In the genomic region with DNA sequence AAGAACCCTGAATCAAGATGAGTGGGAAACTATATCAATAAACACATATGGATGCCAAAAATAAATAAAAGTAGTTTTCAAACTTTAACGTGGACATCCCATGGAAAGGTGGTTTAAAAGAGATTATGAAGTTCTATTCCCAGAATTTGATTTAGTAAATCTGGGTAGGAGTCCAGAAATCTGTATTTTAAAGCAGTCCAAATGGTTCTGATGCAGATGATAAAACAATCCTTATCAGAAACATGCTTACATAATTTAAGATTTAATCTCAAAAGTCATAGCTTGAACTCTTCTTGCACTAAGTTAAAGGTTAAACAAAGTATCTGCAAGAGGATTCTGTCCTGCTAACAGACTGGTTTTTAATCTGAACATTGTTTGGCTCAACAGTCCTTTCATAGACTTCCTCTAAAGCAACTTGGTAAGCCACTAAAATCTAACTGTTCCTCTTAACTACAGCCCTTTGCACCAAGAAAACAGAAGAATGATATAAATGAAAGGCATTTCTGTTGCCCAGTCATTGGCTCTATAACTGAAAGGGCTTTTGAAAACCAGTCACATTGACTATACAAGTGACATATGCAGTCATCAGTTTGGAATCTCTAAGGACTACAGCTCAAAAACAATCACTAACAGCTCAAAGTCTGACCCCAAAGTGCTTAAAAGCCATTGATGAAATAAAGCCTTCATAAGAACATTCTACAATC, we compare ENCODE assay signal across 10 cellular contexts. TPM values are rescaled to one million over a fixed set of nuclear protein-coding genes. Genes with fewer than 3 reads are reported as not detected.
DNase-seq lines count a peak whose midpoint lies in the region; ATAC-seq and TF ChIP-seq lines count a peak whose summit lies in the region.
"Had no signal": no experiment of that assay in that cellular context is flagged by ENCODE, and none has a peak within 500 bp of the region (broad histone marks: within the 10 kb centered on the region; RNA-seq: fewer than 3 reads in every experiment).

No MANE protein-coding gene starts in this region.

- H3K4me3 ChIP-seq in SK-N-SH (ENCODE audit: low read depth in 2 of 2, low read length in 1 of 2) (peak overlapping the region in 1 of 2 experiments; percentile 9; a peak in 1 of 4 replicates), heart right ventricle (no peak overlapping the region)
- H3K4me3 ChIP-seq: HAP-1 had no signal

- ATAC-seq in heart right ventricle (peak in 6 of 8 donors; percentile 50 to 68 (median 58)), HG03196 (IDR thresholded peaks at IDR 0.05; ENCODE audit: unreplicated experiment) (no peak)
- no peak for ATAC-seq in stimulated activated effector memory CD8-positive, alpha-beta T cell treated with anti-CD3 and anti-CD28 coated beads, Interleukin-12 subunit alpha, Interleukin-12 subunit beta, amount 100 ng/mL, for 72 hours

- H3K27ac Mint-ChIP-seq in stimulated activated effector memory CD8-positive, alpha-beta T cell treated with anti-CD3 and anti-CD28 coated beads, Interleukin-12 subunit alpha, Interleukin-12 subunit beta, amount 100 ng/mL, for 72 hours = no peak overlapping the region

- intact Hi-C loops in heart right ventricle (cut with DNase I) = loop anchor here in 2 of 10 donors (5.0 to 10.0 kb wide), 2 partner anchors 45 to 48 kb away; no protein-coding TSS in a partner anchor

- peaks cover 14% of the 10 kb centered on the region for H3K36me3 Mint-ChIP-seq in stimulated activated effector memory CD8-positive, alpha-beta T cell treated with anti-CD3 and anti-CD28 coated beads, Interleukin-12 subunit alpha, Interleukin-12 subunit beta, amount 100 ng/mL, for 72 hours

- H3K9me3 ChIP-seq in SK-N-SH (no peaks in the 10 kb centered on the region), heart right ventricle (no peaks in the 10 kb centered on the region)
- H3K9me3 ChIP-seq: HAP-1 had no signal

- peak overlapping the region; percentile 70 for H3K4me2 ChIP-seq in SK-N-SH

- no peak overlapping the region for H2AFZ ChIP-seq in SK-N-SH (ENCODE audit: low read depth)

- WGBS in SK-N-SH (ENCODE audit: low lambda C conversion rate) = 44% methylated on average over 1 of the region's 1 CpG
- 0 to 4% methylated on average over 1 of the region's 1 CpG for WGBS in heart right ventricle, 2 donors

- POLR2A ChIA-PET in SK-N-SH (lab: Yijun Ruan, JAX) = no interaction called here

- peaks cover 5 to 21% of the 10 kb centered on the region in 2 experiments; a peak in 3 of 4 replicates for H3K4me1 ChIP-seq in SK-N-SH (ENCODE audit: control insufficient read depth in 1 of 2, insufficient read depth in 2 of 2, low read depth in 1 of 2, low read length in 1 of 2)
- H3K4me1 ChIP-seq in heart right ventricle = peaks cover 21 to 78% (median 61%) of the 10 kb centered on the region in 9 donors

- H3K4me1 Mint-ChIP-seq in stimulated activated effector memory CD8-positive, alpha-beta T cell treated with anti-CD3 and anti-CD28 coated beads, Interleukin-12 subunit alpha, Interleukin-12 subunit beta, amount 100 ng/mL, for 72 hours = peaks cover 13% of the 10 kb centered on the region

- TF ChIP-seq RAD21 in SK-N-SH (IDR thresholded peaks at IDR 0.05; ENCODE audit: low read length) = no peak

- no peak overlapping the region for H3K4me3 Mint-ChIP-seq in stimulated activated effector memory CD8-positive, alpha-beta T cell treated with anti-CD3 and anti-CD28 coated beads, Interleukin-12 subunit alpha, Interleukin-12 subunit beta, amount 100 ng/mL, for 72 hours

- no peak for TF ChIP-seq CTCF in SK-N-SH (IDR thresholded peaks at IDR 0.05)
- TF ChIP-seq CTCF in heart right ventricle (IDR thresholded peaks at IDR 0.05) = no peak

- peaks cover 47% of the 10 kb centered on the region for H3F3A ChIP-seq in SK-N-SH (replicated peaks; ENCODE audit: insufficient read depth)

- no peaks in the 10 kb centered on the region for H3K9me3 Mint-ChIP-seq in stimulated activated effector memory CD8-positive, alpha-beta T cell treated with anti-CD3 and anti-CD28 coated beads, Interleukin-12 subunit alpha, Interleukin-12 subunit beta, amount 100 ng/mL, for 72 hours

- DNase-seq in GM04504 (ENCODE audit: low read depth) (peak; percentile 74), SK-N-SH (no peak), heart right ventricle (no peak), retina (peak; percentile 45), NCI-H1048 (lab: John Stamatoyannopoulos, UW) (no peak), NCI-H748 treated with DMSO at 0.1 percent for 48 hours (lab: John Stamatoyannopoulos, UW) (no peak)
- DNase-seq in stimulated activated effector memory CD8-positive, alpha-beta T cell treated with anti-CD3 and anti-CD28 coated beads, Interleukin-12 subunit alpha, Interleukin-12 subunit beta, amount 100 ng/mL, for 72 hours (ENCODE audit: low spot score in 2 of 2) = no peak
- DNase-seq: activated CD8-positive, alpha-beta memory T cell treated with anti-CD3 and anti-CD28 coated beads, Interleukin-2, amount 50 U/mL, for 4 hours had no signal

- CTCF ChIA-PET in SK-N-SH (lab: Yijun Ruan, JAX) = interaction anchor here (0.8 kb wide), 1 partner anchor 8 kb away, joined by 3 read pairs; no protein-coding TSS in a partner anchor

- no peaks in the 10 kb centered on the region for H3K27me3 ChIP-seq in SK-N-SH (ENCODE audit: insufficient read depth)
- H3K27me3 ChIP-seq in heart right ventricle = no peaks in the 10 kb centered on the region

- H3K36me3 ChIP-seq in SK-N-SH (replicated peaks in 1 of 2; ENCODE audit: control insufficient read depth in 1 of 2, insufficient read depth in 2 of 2, low read length in 1 of 2) (peaks cover 0 to 4% of the 10 kb centered on the region in 2 experiments), heart right ventricle (peaks cover 0 to 8% (median 0%) of the 10 kb centered on the region in 9 donors)
- H3K36me3 ChIP-seq: HAP-1 had no signal

- H4K20me1 ChIP-seq in SK-N-SH (ENCODE audit: insufficient read depth) = peaks cover 77% of the 10 kb centered on the region

- peaks cover 93% of the 10 kb centered on the region for H3K79me2 ChIP-seq in SK-N-SH (ENCODE audit: insufficient read depth)

- no peak for TF ChIP-seq EP300 in SK-N-SH (IDR thresholded peaks at IDR 0.05; ENCODE audit: borderline replicate concordance in 1 of 2, low read depth in 1 of 2, low read length in 1 of 2)

- peak overlapping the region; percentile 48 to 90 for H3K27ac ChIP-seq in SK-N-SH (ENCODE audit: low read depth in 2 of 2, low read length in 1 of 2)
- peak overlapping the region; percentile 38 to 86 (median 70) for H3K27ac ChIP-seq in heart right ventricle

- H3K9ac ChIP-seq in SK-N-SH = peak overlapping the region; percentile 70

- H3K9me2 ChIP-seq in SK-N-SH = no peaks in the 10 kb centered on the region

TF ChIP-seq in SK-N-SH, 30 proteins besides CTCF, POLR2A, EP300 and RAD21 (continues in another document):
- TF ChIP-seq NRF1 (IDR thresholded peaks at IDR 0.05; ENCODE audit: low read depth, low read length) (no peak), JUND (IDR thresholded peaks at IDR 0.05) (peak; percentile 57), FOXM1 (IDR thresholded peaks at IDR 0.05; ENCODE audit: low read depth) (no peak), MXI1 (IDR thresholded peaks at IDR 0.05; ENCODE audit: low read depth, low read length) (no peak), RFX5 (IDR thresholded peaks at IDR 0.05; ENCODE audit: low read length) (no peak), TCF12 (IDR thresholded peaks at IDR 0.05) (peak; percentile 38; the same call in 1 of the 2 replicates), TEAD4 (IDR thresholded peaks at IDR 0.05; ENCODE audit: borderline replicate concordance, insufficient read depth) (0 out of 2 replicates have a peak, but pooled peaks have one; percentile 16), GATA2 (CRISPR knock-in tag; IDR thresholded peaks at IDR 0.05) (no peak)
- TF ChIP-seq, protein P1, sequence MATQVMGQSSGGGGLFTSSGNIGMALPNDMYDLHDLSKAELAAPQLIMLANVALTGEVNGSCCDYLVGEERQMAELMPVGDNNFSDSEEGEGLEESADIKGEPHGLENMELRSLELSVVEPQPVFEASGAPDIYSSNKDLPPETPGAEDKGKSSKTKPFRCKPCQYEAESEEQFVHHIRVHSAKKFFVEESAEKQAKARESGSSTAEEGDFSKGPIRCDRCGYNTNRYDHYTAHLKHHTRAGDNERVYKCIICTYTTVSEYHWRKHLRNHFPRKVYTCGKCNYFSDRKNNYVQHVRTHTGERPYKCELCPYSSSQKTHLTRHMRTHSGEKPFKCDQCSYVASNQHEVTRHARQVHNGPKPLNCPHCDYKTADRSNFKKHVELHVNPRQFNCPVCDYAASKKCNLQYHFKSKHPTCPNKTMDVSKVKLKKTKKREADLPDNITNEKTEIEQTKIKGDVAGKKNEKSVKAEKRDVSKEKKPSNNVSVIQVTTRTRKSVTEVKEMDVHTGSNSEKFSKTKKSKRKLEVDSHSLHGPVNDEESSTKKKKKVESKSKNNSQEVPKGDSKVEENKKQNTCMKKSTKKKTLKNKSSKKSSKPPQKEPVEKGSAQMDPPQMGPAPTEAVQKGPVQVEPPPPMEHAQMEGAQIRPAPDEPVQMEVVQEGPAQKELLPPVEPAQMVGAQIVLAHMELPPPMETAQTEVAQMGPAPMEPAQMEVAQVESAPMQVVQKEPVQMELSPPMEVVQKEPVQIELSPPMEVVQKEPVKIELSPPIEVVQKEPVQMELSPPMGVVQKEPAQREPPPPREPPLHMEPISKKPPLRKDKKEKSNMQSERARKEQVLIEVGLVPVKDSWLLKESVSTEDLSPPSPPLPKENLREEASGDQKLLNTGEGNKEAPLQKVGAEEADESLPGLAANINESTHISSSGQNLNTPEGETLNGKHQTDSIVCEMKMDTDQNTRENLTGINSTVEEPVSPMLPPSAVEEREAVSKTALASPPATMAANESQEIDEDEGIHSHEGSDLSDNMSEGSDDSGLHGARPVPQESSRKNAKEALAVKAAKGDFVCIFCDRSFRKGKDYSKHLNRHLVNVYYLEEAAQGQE (IDR thresholded peaks at IDR 0.05; ENCODE audit: low read depth, low read length) = no peak
- TF ChIP-seq, protein P2, sequence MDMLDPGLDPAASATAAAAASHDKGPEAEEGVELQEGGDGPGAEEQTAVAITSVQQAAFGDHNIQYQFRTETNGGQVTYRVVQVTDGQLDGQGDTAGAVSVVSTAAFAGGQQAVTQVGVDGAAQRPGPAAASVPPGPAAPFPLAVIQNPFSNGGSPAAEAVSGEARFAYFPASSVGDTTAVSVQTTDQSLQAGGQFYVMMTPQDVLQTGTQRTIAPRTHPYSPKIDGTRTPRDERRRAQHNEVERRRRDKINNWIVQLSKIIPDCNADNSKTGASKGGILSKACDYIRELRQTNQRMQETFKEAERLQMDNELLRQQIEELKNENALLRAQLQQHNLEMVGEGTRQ (IDR thresholded peaks at IDR 0.05; ENCODE audit: borderline replicate concordance, low read depth, low read length) = no peak

RNA-seq across cellular contexts. Expression of a gene that starts 23.4 kb away (rescaled TPM):
- polyA plus RNA-seq in SK-N-SH (2012; rRNA removed) (111 and 121 TPM in 2 replicates), heart right ventricle (100 to 1,000 TPM; 141 to 248 TPM)
- polyA plus RNA-seq in SK-N-SH (2012; cell fraction: cytosol; rRNA removed) = 68.5 and 83.2 TPM in 2 replicates
- polyA plus RNA-seq in SK-N-SH (2012; cell fraction: nucleus; rRNA removed) = 164 and 278 TPM in 2 replicates
- 1,000 to 10,000 TPM in 5 of 10 donors, 100 to 1,000 TPM in 5; 451 to 1,345 (median 982) TPM for total RNA-seq in heart right ventricle

Comparison
In these comparisons a context has a peak if more than half of its experiments do, and no peak if none do; other contexts are left out.
1. DNase-seq: peak in GM04504 (single experiment) and retina (single experiment); none in SK-N-SH (single experiment), heart right ventricle (0 of 2), NCI-H1048 (single experiment), stimulated activated effector memory CD8-positive, alpha-beta T cell treated with anti-CD3 and anti-CD28 coated beads, Interleukin-12 subunit alpha, Interleukin-12 subunit beta, amount 100 ng/mL, for 72 hours (0 of 2) and NCI-H748 treated with DMSO at 0.1 percent for 48 hours (single experiment).
2. ATAC-seq: peak in heart right ventricle (6 of 8); none in HG03196 (single experiment) and stimulated activated effector memory CD8-positive, alpha-beta T cell treated with anti-CD3 and anti-CD28 coated beads, Interleukin-12 subunit alpha, Interleukin-12 subunit beta, amount 100 ng/mL, for 72 hours (single experiment).